In the genomic region with DNA sequence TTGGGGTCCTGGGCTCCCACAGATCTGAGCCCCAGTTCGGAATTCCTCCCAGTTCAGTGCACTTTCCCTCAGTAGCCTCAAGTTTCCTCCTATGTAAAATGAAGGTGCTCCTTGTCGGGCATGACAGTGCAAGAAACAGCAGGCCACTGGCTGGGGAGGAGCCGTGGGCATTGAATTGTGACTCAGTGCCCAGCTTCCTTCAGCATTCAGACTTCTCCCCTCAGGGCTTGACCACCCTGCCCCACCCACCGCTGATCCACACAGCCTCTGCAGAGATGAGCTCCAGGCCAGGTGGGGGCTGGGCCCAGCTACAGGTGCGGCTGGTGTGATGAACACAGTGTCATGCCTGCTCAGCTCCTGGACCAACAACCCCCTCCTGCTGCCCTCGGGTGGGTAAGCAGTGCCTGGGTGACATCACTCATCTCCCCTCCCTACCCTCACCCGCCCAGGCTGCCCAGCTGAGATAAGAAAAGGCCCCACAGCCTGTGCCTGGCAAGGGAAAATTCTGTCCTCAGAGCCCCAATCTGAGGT, we compare ENCODE assay signal across 13 cellular contexts. TPM values are rescaled to one million over a fixed set of nuclear protein-coding genes. Genes with fewer than 3 reads are reported as not detected.
DNase-seq lines count a peak whose midpoint lies in the region; ATAC-seq and TF ChIP-seq lines count a peak whose summit lies in the region.
"Had no signal": no experiment of that assay in that cellular context is flagged by ENCODE, and none has a peak within 500 bp of the region (broad histone marks: within the 10 kb centered on the region; RNA-seq: fewer than 3 reads in every experiment).

No MANE protein-coding gene starts in this region.

- DNase-seq in HCT116 (ENCODE audit: low read depth, low spot score), result no peak
- peak; percentile 20 to 67 for DNase-seq in SJSA1 (ENCODE audit: low read depth in 1 of 2, low spot score in 2 of 2)
- DNase-seq in NCI-H2196 treated with DMSO at 0.1 percent for 48 hours (lab: John Stamatoyannopoulos, UW; ENCODE audit: unreplicated experiment), result no peak
- DNase-seq in stimulated activated CD4-positive, alpha-beta T cell treated with anti-CD3 and anti-CD28 coated beads, Interleukin-15, amount 100 ng/mL, for 24 hours, result no peak
- no peak for DNase-seq in NCI-H1436 (lab: John Stamatoyannopoulos, UW)
- DNase-seq: activated CD4-positive, CD25-positive, alpha-beta regulatory T cell treated with anti-CD3 and anti-CD28 coated beads, Interleukin-2, amount 50 U/mL, for 72 hours; GF-D8; Kasumi-1 had no signal

- H3K36me3 ChIP-seq in HCT116 (ENCODE audit: control insufficient read depth in 1 of 2, insufficient read depth in 2 of 2, low read length in 2 of 2) (0 out of 4 replicates have a peak, but pooled peaks cover 0 to 6% of the 10 kb centered on the region in 2 experiments), SJSA1 (peaks cover 31% of the 10 kb centered on the region)

- POLR2A ChIA-PET in HCT116 (lab: Charles Lee), result no interaction called here

- H3K27ac ChIP-seq in HCT116 (ENCODE audit: low read depth, low read length) (no peak overlapping the region), SJSA1 (peak overlapping the region; percentile 58), skin epidermis (peak overlapping the region in 16 of 21 experiments; percentile 4 to 77 (median 62))

- intact Hi-C loops in HCT116 (cut with micrococcal nuclease), result no loop called here

- TF ChIP-seq CTCF in HCT116 (IDR thresholded peaks at IDR 0.05 in 2 of 3, conservative IDR thresholded peaks at IDR 0.05 in 1 of 3; ENCODE audit: borderline replicate concordance in 1 of 3, insufficient read depth in 1 of 3, low read depth in 2 of 3, low read length in 2 of 3), result no peak

- H3K27me3 ChIP-seq in HCT116 (ENCODE audit: insufficient read depth, low read length) (no peaks in the 10 kb centered on the region), SJSA1 (replicated peaks) (no peaks in the 10 kb centered on the region)

- no TSS peak for BruUV-seq in HCT116 (replicated peaks; lab: Mats Ljungman, UMichigan)

- H3K4me2 ChIP-seq in HCT116 (ENCODE audit: low read length), result peak overlapping the region; percentile 39

- no peaks in the 10 kb centered on the region for H3K9me2 ChIP-seq in HCT116 (ENCODE audit: insufficient read depth)

- TF ChIP-seq POLR2A in HCT116 (IDR thresholded peaks at IDR 0.05; ENCODE audit: borderline replicate concordance, extremely low read depth, insufficient read depth, insufficient read length), result no peak

- H3K4me3 ChIP-seq in HCT116 (replicated peaks in 1 of 2; ENCODE audit: low read depth in 1 of 2, low read length in 2 of 2) (no peak overlapping the region), SJSA1 (no peak overlapping the region), skin epidermis (no peak overlapping the region)

- ATAC-seq in HCT116, result no peak
- peak; percentile 93 for ATAC-seq in esophagus mucosa
- no peak for ATAC-seq in GM18867 (IDR thresholded peaks at IDR 0.05; ENCODE audit: unreplicated experiment)

- TF ChIP-seq RAD21 in HCT116 (IDR thresholded peaks at IDR 0.05; ENCODE audit: low read depth), result no peak

- RAD21 ChIA-PET in HCT116 (lab: Charles Lee; ENCODE audit: low non-redundant PET in 1 of 2, low total read pairs in 2 of 2, uncharacterized antibody in 2 of 2, unreplicated experiment in 2 of 2), result no interaction called here

- no peak overlapping the region for H3K9ac ChIP-seq in HCT116 (ENCODE audit: low read length)

- H3K79me2 ChIP-seq in HCT116 (ENCODE audit: insufficient read depth, low read length), result no peaks in the 10 kb centered on the region

- no peaks in the 10 kb centered on the region for H3K9me3 ChIP-seq in HCT116 (ENCODE audit: control insufficient read depth in 1 of 2, insufficient read depth in 1 of 2, low read depth in 1 of 2, low read length in 2 of 2)
- no peaks in the 10 kb centered on the region for H3K9me3 ChIP-seq in SJSA1 (replicated peaks)

- H3K4me1 ChIP-seq in HCT116 (ENCODE audit: control insufficient read depth in 1 of 2, insufficient read depth in 2 of 2, low read length in 2 of 2) (peaks cover 13 to 42% of the 10 kb centered on the region in 2 experiments; a peak in 3 of 4 replicates), SJSA1 (replicated peaks) (peaks cover 18% of the 10 kb centered on the region)

- no peak overlapping the region for H2AFZ ChIP-seq in HCT116 (ENCODE audit: low read depth, low read length, poor library complexity, severe bottlenecking)

- H4K20me1 ChIP-seq in HCT116 (ENCODE audit: insufficient read depth), result no peaks in the 10 kb centered on the region

- CTCF ChIA-PET in HCT116 (lab: Charles Lee), result interaction anchor here (1.1 kb wide), 1 partner anchor 11 kb away, joined by 3 read pairs; no protein-coding TSS in a partner anchor

TF ChIP-seq in HCT116, 20 proteins besides CTCF, POLR2A, EP300 and RAD21 (continues in another document):
- TF ChIP-seq EGR1 (IDR thresholded peaks at IDR 0.05; ENCODE audit: low read depth) (no peak), JUND (IDR thresholded peaks at IDR 0.05) (no peak), REST (IDR thresholded peaks at IDR 0.05; ENCODE audit: low read depth) (no peak), CBX3 (IDR thresholded peaks at IDR 0.05; ENCODE audit: low read depth) (no peak), ELF1 (IDR thresholded peaks at IDR 0.05; ENCODE audit: borderline replicate concordance, low read depth) (no peak), SRF (IDR thresholded peaks at IDR 0.05; ENCODE audit: low read depth) (no peak), TCF7L2 (IDR thresholded peaks at IDR 0.05; ENCODE audit: borderline replicate concordance, extremely low read depth, insufficient read depth, insufficient read length) (no peak), ZNF274 (IDR thresholded peaks at IDR 0.05; ENCODE audit: low read depth, low read length) (no peak), ZFX (IDR thresholded peaks at IDR 0.05) (no peak), POLR2AphosphoS5 (IDR thresholded peaks at IDR 0.05; ENCODE audit: low read depth, low read length) (no peak), ZBTB33 (IDR thresholded peaks at IDR 0.05; ENCODE audit: extremely low read depth, insufficient replicate concordance, low read length) (no peak), CEBPB (IDR thresholded peaks at IDR 0.05; ENCODE audit: low read depth) (no peak)
- TF ChIP-seq, protein P1, sequence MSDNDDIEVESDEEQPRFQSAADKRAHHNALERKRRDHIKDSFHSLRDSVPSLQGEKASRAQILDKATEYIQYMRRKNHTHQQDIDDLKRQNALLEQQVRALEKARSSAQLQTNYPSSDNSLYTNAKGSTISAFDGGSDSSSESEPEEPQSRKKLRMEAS (IDR thresholded peaks at IDR 0.05), result no peak
- TF ChIP-seq, protein P2, sequence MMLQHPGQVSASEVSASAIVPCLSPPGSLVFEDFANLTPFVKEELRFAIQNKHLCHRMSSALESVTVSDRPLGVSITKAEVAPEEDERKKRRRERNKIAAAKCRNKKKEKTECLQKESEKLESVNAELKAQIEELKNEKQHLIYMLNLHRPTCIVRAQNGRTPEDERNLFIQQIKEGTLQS (IDR thresholded peaks at IDR 0.05), result no peak

RNA-seq across cellular contexts. Expression of gene MOB3C, which starts 4.9 kb away (rescaled TPM):
- total RNA-seq in HCT116 (2021; ENCODE audit: unreplicated experiment), result 5.5 TPM
- 4.3 and 5.4 TPM in 2 replicates for polyA plus RNA-seq in HCT116 (2012)
- total RNA-seq in SJSA1 (2014; rRNA removed; shearing (Covaris generic)), result 5.0 TPM in 2 replicates
- 13.9 TPM for total RNA-seq in esophagus mucosa

RNA-seq across cellular contexts. Expression of gene MKNK1, which starts 7.7 kb away (rescaled TPM):
- 30.9 TPM for total RNA-seq in HCT116 (2021; ENCODE audit: unreplicated experiment)
- 27.0 and 27.9 TPM in 2 replicates for polyA plus RNA-seq in HCT116 (2012)
- 18.8 and 21.3 TPM in 2 replicates for total RNA-seq in SJSA1 (2014; rRNA removed; shearing (Covaris generic))
- total RNA-seq in esophagus mucosa, result 31.3 TPM

RNA-seq across cellular contexts. Expression of gene ATPAF1, which starts 56.4 kb away (rescaled TPM):
- total RNA-seq in HCT116 (2021; ENCODE audit: unreplicated experiment) (35.5 TPM), esophagus mucosa (24.2 TPM)
- 23.1 and 35.9 TPM in 2 replicates for polyA plus RNA-seq in HCT116 (2012)
- 60.5 and 63.2 TPM in 2 replicates for total RNA-seq in SJSA1 (2014; rRNA removed; shearing (Covaris generic))

RNA-seq across cellular contexts. Expression of gene TEX38, which starts 59.9 kb away (rescaled TPM):
- total RNA-seq in HCT116 (2021; ENCODE audit: unreplicated experiment) (0.47 TPM), esophagus mucosa (not detected)
- polyA plus RNA-seq in HCT116 (2012), result 0.10 TPM in 1 of 2 replicates, not detected in the other
- total RNA-seq in SJSA1 (2014; rRNA removed; shearing (Covaris generic)), result not detected in 2 replicates
- total RNA-seq: mononuclear cell, temporal lobe had no signal

Comparison
In these comparisons a context has a peak if more than half of its experiments do, and no peak if none do; other contexts are left out.
1. DNase-seq: peak in SJSA1 (2 of 2); none in HCT116 (single experiment), NCI-H2196 treated with DMSO at 0.1 percent for 48 hours (single experiment), stimulated activated CD4-positive, alpha-beta T cell treated with anti-CD3 and anti-CD28 coated beads, Interleukin-15, amount 100 ng/mL, for 24 hours (single experiment) and NCI-H1436 (single experiment).